ENCODE assay signal across 1 cellular context in genomic region chr12:39937119-39937518, GRCh38.
TF ChIP-seq lines count a peak whose summit lies in the region.

No MANE protein-coding gene starts in this region.

TF ChIP-seq in K562, 482 proteins besides CTCF, POLR2A, EP300 and RAD21 (continued from another document):
- TF ChIP-seq C11orf30 (IDR thresholded peaks at IDR 0.05; ENCODE audit: low read depth), result no peak
- TF ChIP-seq CREB3L1 (IDR thresholded peaks at IDR 0.05; ENCODE audit: borderline replicate concordance, low read depth), result no peak
- no peak for TF ChIP-seq MEF2A (IDR thresholded peaks at IDR 0.05; ENCODE audit: control insufficient read depth, low read depth, low read length)
- no peak for TF ChIP-seq PBX2 (CRISPR knock-in tag; IDR thresholded peaks at IDR 0.05; ENCODE audit: low read depth)
- peak; percentile 69 for TF ChIP-seq PBX2 (tag; conservative IDR thresholded peaks at IDR 0.05; ENCODE audit: low read depth)
- TF ChIP-seq NFIC (IDR thresholded peaks at IDR 0.05), result peak; percentile 76
- peak; percentile 85 for TF ChIP-seq TCF3 (CRISPR knock-in tag; IDR thresholded peaks at IDR 0.05)
- TF ChIP-seq HDAC8 (tag; IDR thresholded peaks at IDR 0.05), result no peak
- TF ChIP-seq ZNF449 (CRISPR knock-in tag; IDR thresholded peaks at IDR 0.05), result no peak
- TF ChIP-seq CEBPZ (IDR thresholded peaks at IDR 0.05; ENCODE audit: borderline replicate concordance, low read depth, low read length), result no peak
- TF ChIP-seq BRCA1 (IDR thresholded peaks at IDR 0.05), result no peak
- no peak for TF ChIP-seq BRCA1 (CRISPR knock-in tag; IDR thresholded peaks at IDR 0.05)
- TF ChIP-seq MECOM (CRISPR knock-in tag; IDR thresholded peaks at IDR 0.05), result 0 out of 2 replicates have a peak, but pooled peaks have one; percentile 9
- peak; percentile 55; the same call in 1 of the 2 replicates for TF ChIP-seq SMARCA4 (IDR thresholded peaks at IDR 0.05)
- TF ChIP-seq CBFA2T2 (conservative IDR thresholded peaks at IDR 0.05), result peak; percentile 44
- TF ChIP-seq RFX1 (IDR thresholded peaks at IDR 0.05), result no peak
- peak; percentile 86 for TF ChIP-seq ARID1B (IDR thresholded peaks at IDR 0.05)
- TF ChIP-seq FOXA1 (IDR thresholded peaks at IDR 0.05; ENCODE audit: borderline replicate concordance), result no peak
- TF ChIP-seq MTA1 (IDR thresholded peaks at IDR 0.05; ENCODE audit: borderline replicate concordance), result no peak
